Comparison of ENCODE assay signal across 8 cellular contexts in the genomic region with DNA sequence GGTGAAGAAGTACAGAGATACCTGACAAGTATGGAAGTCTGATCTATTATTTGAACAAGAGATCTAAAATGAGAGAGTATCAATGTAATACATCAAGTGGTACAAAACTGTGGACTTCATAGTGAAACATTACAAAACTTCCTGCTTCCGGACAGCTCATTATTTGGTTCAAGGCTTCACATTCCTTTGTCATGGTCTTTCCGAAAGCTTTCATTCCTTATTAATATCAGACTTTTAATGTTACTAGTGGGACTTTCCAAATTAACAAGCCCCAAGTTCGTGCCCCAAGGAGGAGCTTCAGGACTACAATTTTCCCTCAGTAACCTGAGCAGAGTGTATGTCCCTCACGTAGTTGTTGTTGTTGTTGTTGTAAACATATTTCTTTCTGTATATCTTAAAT. TPM values are rescaled to one million over a fixed set of nuclear protein-coding genes. Genes with fewer than 3 reads are reported as not detected.
DNase-seq lines count a peak whose midpoint lies in the region.

No MANE protein-coding gene starts in this region.

- peaks cover 7 to 19% of the 10 kb centered on the region in 2 experiments for H3K4me1 ChIP-seq in trophoblast cell (ENCODE audit: control insufficient read depth in 1 of 2, insufficient read depth in 2 of 2, low read length in 2 of 2)

- H3K14ac ChIP-seq in trophoblast cell (ENCODE audit: low read length) = no peak overlapping the region

- peak; percentile 40 for DNase-seq in activated naive CD4-positive, alpha-beta T cell treated with anti-CD3 and anti-CD28 coated beads for 36 hours
- DNase-seq in activated naive CD4-positive, alpha-beta T cell treated with anti-CD3 and anti-CD28 coated beads, Interleukin-2, amount 50 U/mL, for 16 hours = no peak
- peak; percentile 10 for DNase-seq in T-helper 2 cell treated with Interferon-gamma antibody and Interleukin-4, amounts not matched to agents 5 μg/mL and 100 μg/mL, for 36 hours (ENCODE audit: low spot score)
- DNase-seq in fibroblast of gingiva (ENCODE audit: low read depth) (peak; percentile 62), trophoblast cell (peak in 1 of 2 donors; percentile 55), AG08396 (ENCODE audit: low spot score) (no peak), HK-2 (ENCODE audit: unreplicated experiment) (no peak), NCI-H2196 treated with DMSO at 0.1 percent for 48 hours (lab: John Stamatoyannopoulos, UW; ENCODE audit: unreplicated experiment) (no peak)

- H3K27ac Mint-ChIP-seq in activated naive CD4-positive, alpha-beta T cell treated with anti-CD3 and anti-CD28 coated beads for 36 hours = peak overlapping the region; percentile 94
- peak overlapping the region; percentile 92 for H3K27ac Mint-ChIP-seq in T-helper 2 cell treated with Interferon-gamma antibody and Interleukin-4, amounts not matched to agents 5 μg/mL and 100 μg/mL, for 36 hours

- H3K23ac ChIP-seq in trophoblast cell (ENCODE audit: low read length) = no peak overlapping the region

- intact Hi-C loops in activated naive CD4-positive, alpha-beta T cell treated with anti-CD3 and anti-CD28 coated beads for 36 hours (cut with micrococcal nuclease) = loop anchor here (1.0 to 5.0 kb wide), 8 partner anchors 13 to 1341 kb away; no protein-coding TSS in a partner anchor

- H3K36me3 ChIP-seq in trophoblast cell (ENCODE audit: control insufficient read depth in 1 of 2, insufficient read depth in 2 of 2, low read length in 2 of 2) = no peaks in the 10 kb centered on the region

- H3K4me3 ChIP-seq in trophoblast cell (ENCODE audit: low read depth, low read length) = no peak overlapping the region

- no peaks in the 10 kb centered on the region for H3K36me3 Mint-ChIP-seq in activated naive CD4-positive, alpha-beta T cell treated with anti-CD3 and anti-CD28 coated beads for 36 hours (ENCODE audit: low read depth)
- peaks cover 17% of the 10 kb centered on the region for H3K36me3 Mint-ChIP-seq in T-helper 2 cell treated with Interferon-gamma antibody and Interleukin-4, amounts not matched to agents 5 μg/mL and 100 μg/mL, for 36 hours (ENCODE audit: low read depth)

- H3K18ac ChIP-seq in trophoblast cell (ENCODE audit: low read length) = no peak overlapping the region

- no peaks in the 10 kb centered on the region for H3K27me3 Mint-ChIP-seq in activated naive CD4-positive, alpha-beta T cell treated with anti-CD3 and anti-CD28 coated beads for 36 hours (ENCODE audit: low read depth)
- H3K27me3 Mint-ChIP-seq in T-helper 2 cell treated with Interferon-gamma antibody and Interleukin-4, amounts not matched to agents 5 μg/mL and 100 μg/mL, for 36 hours (ENCODE audit: low read depth) = no peaks in the 10 kb centered on the region

- H4K8ac ChIP-seq in trophoblast cell (ENCODE audit: low read depth, low read length) = no peak overlapping the region

- no peaks in the 10 kb centered on the region for H3K9me3 Mint-ChIP-seq in activated naive CD4-positive, alpha-beta T cell treated with anti-CD3 and anti-CD28 coated beads for 36 hours
- no peaks in the 10 kb centered on the region for H3K9me3 Mint-ChIP-seq in T-helper 2 cell treated with Interferon-gamma antibody and Interleukin-4, amounts not matched to agents 5 μg/mL and 100 μg/mL, for 36 hours

- no peak overlapping the region for H4K91ac ChIP-seq in trophoblast cell (ENCODE audit: low read depth, low read length)

- H2AK5ac ChIP-seq in trophoblast cell (ENCODE audit: low read length) = no peak overlapping the region

- H3K79me1 ChIP-seq in trophoblast cell (ENCODE audit: low read length) = peaks cover 14% of the 10 kb centered on the region

- peaks cover 47% of the 10 kb centered on the region for H3K4me1 Mint-ChIP-seq in activated naive CD4-positive, alpha-beta T cell treated with anti-CD3 and anti-CD28 coated beads for 36 hours (ENCODE audit: low read depth)
- peaks cover 43% of the 10 kb centered on the region for H3K4me1 Mint-ChIP-seq in T-helper 2 cell treated with Interferon-gamma antibody and Interleukin-4, amounts not matched to agents 5 μg/mL and 100 μg/mL, for 36 hours (ENCODE audit: low read depth)

- H3K4me2 ChIP-seq in trophoblast cell (ENCODE audit: low read length) = peak overlapping the region; percentile 96

- no peak overlapping the region for H2AFZ ChIP-seq in trophoblast cell (ENCODE audit: insufficient read depth, low read length, poor library complexity)

- peak overlapping the region; percentile 84 for H3K4me3 Mint-ChIP-seq in activated naive CD4-positive, alpha-beta T cell treated with anti-CD3 and anti-CD28 coated beads for 36 hours
- peak overlapping the region; percentile 96 for H3K4me3 Mint-ChIP-seq in T-helper 2 cell treated with Interferon-gamma antibody and Interleukin-4, amounts not matched to agents 5 μg/mL and 100 μg/mL, for 36 hours

- H2BK120ac ChIP-seq in trophoblast cell (ENCODE audit: insufficient read depth, low read length, poor library complexity) = no peak overlapping the region

- no peaks in the 10 kb centered on the region for H3K9me3 ChIP-seq in trophoblast cell (ENCODE audit: insufficient read depth, low read depth, low read length)

- H3K9ac ChIP-seq in trophoblast cell (ENCODE audit: low read length) = no peak overlapping the region

- H4K12ac ChIP-seq in trophoblast cell (ENCODE audit: low read depth, low read length) = no peak overlapping the region

- H2BK5ac ChIP-seq in trophoblast cell (ENCODE audit: low read depth, low read length, poor library complexity) = no peak overlapping the region

- no CpG with 5 or more reads among the region's 4 CpGs for WGBS in trophoblast cell (ENCODE audit: extremely low coverage, insufficient coverage, insufficient read length)

- CTCF ChIA-PET in activated naive CD4-positive, alpha-beta T cell treated with anti-CD3 and anti-CD28 coated beads for 36 hours (lab: Charles Lee) = interaction anchor here (1.0 to 1.4 kb wide), 3 partner anchors 9 to 170 kb away, joined by 3 read pairs; no protein-coding TSS in a partner anchor

- H3K27me3 ChIP-seq in trophoblast cell (ENCODE audit: insufficient read depth, low read length) = no peaks in the 10 kb centered on the region

- no peak overlapping the region for H3K27ac ChIP-seq in trophoblast cell (ENCODE audit: low read depth, low read length)

- no peak overlapping the region for H2BK12ac ChIP-seq in trophoblast cell (ENCODE audit: low read length)

- no peak overlapping the region for H3K4ac ChIP-seq in trophoblast cell (ENCODE audit: low read depth, low read length)

- peaks cover 8% of the 10 kb centered on the region for H3K79me2 ChIP-seq in trophoblast cell (ENCODE audit: control insufficient read depth, insufficient read depth, low read length, poor library complexity)

RNA-seq across cellular contexts. Expression of gene CHIC2, which starts 1.2 kb away (rescaled TPM):
- total RNA-seq in activated naive CD4-positive, alpha-beta T cell treated with anti-CD3 and anti-CD28 coated beads for 36 hours = 1 to 10 TPM; 7.2 to 7.6 TPM
- 19.9 and 20.4 TPM in 2 replicates for polyA plus RNA-seq in trophoblast cell (2013)

RNA-seq across cellular contexts. Expression of gene GSX2, which starts 36.7 kb away (rescaled TPM):
- total RNA-seq in activated naive CD4-positive, alpha-beta T cell treated with anti-CD3 and anti-CD28 coated beads for 36 hours = not detected
- polyA plus RNA-seq in trophoblast cell (2013) = 0.07 and 0.10 TPM in 2 replicates

Comparison
In these comparisons a context has a peak if more than half of its experiments do, and no peak if none do; other contexts are left out.
1. DNase-seq: peak in activated naive CD4-positive, alpha-beta T cell treated with anti-CD3 and anti-CD28 coated beads for 36 hours (single experiment), T-helper 2 cell treated with Interferon-gamma antibody and Interleukin-4, amounts not matched to agents 5 μg/mL and 100 μg/mL, for 36 hours (single experiment) and fibroblast of gingiva (single experiment); none in activated naive CD4-positive, alpha-beta T cell treated with anti-CD3 and anti-CD28 coated beads, Interleukin-2, amount 50 U/mL, for 16 hours (single experiment), AG08396 (single experiment), HK-2 (single experiment) and NCI-H2196 treated with DMSO at 0.1 percent for 48 hours (single experiment).